Comparison of ENCODE assay signal across 2 cellular contexts in the genomic region with DNA sequence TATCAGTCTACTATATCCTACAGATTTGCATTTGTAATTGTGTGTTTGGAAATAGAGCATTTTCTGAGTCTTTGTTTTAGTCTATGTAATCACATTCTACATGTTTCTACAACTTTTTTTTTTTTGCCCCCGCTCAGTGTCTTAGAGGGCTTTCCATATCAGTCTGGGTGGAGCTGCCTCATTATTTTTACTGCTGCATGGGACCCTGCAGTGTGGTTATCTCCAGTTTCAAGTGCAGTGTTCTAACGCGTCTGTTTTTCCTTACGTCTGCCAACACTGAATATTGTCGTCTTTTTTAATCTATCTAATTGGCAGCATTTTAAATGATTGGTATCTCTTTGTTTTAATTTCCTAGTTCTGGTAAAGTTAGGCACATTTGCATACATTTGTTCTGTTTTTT.
TF ChIP-seq lines count a peak whose summit lies in the region.

No MANE protein-coding gene starts in this region.

TF ChIP-seq in HepG2, 621 proteins besides CTCF, POLR2A, EP300 and RAD21:
- no peak for TF ChIP-seq ZFAT (CRISPR knock-in tag; conservative IDR thresholded peaks at IDR 0.05)
- TF ChIP-seq NCOR1 (IDR thresholded peaks at IDR 0.05; ENCODE audit: borderline replicate concordance, low read length), result no peak
- TF ChIP-seq, protein P1, sequence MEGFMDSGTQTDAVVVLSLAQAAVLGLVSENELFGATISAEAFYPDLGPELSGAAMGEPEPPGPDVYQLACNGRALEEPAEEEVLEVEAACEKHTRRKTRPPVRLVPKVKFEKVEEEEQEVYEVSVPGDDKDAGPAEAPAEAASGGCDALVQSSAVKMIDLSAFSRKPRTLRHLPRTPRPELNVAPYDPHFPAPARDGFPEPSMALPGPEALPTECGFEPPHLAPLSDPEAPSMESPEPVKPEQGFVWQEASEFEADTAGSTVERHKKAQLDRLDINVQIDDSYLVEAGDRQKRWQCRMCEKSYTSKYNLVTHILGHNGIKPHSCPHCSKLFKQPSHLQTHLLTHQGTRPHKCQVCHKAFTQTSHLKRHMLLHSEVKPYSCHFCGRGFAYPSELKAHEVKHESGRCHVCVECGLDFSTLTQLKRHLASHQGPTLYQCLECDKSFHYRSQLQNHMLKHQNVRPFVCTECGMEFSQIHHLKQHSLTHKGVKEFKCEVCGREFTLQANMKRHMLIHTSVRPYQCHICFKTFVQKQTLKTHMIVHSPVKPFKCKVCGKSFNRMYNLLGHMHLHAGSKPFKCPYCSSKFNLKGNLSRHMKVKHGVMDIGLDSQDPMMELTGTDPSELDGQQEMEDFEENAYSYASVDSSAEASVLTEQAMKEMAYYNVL (CRISPR knock-in tag; IDR thresholded peaks at IDR 0.05; ENCODE audit: borderline replicate concordance), result no peak
- TF ChIP-seq, protein P2, sequence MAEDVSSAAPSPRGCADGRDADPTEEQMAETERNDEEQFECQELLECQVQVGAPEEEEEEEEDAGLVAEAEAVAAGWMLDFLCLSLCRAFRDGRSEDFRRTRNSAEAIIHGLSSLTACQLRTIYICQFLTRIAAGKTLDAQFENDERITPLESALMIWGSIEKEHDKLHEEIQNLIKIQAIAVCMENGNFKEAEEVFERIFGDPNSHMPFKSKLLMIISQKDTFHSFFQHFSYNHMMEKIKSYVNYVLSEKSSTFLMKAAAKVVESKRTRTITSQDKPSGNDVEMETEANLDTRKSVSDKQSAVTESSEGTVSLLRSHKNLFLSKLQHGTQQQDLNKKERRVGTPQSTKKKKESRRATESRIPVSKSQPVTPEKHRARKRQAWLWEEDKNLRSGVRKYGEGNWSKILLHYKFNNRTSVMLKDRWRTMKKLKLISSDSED (CRISPR knock-in tag; IDR thresholded peaks at IDR 0.05), result no peak
- no peak for TF ChIP-seq ZNF773 (CRISPR knock-in tag; IDR thresholded peaks at IDR 0.05; ENCODE audit: borderline replicate concordance)
- TF ChIP-seq ZFY (CRISPR knock-in tag; IDR thresholded peaks at IDR 0.05), result no peak
- TF ChIP-seq POLR2G (IDR thresholded peaks at IDR 0.05; ENCODE audit: low read depth, low read length), result no peak
- no peak for TF ChIP-seq RBM39 (IDR thresholded peaks at IDR 0.05; ENCODE audit: low read depth, low read length, poor library complexity, severe bottlenecking)
- TF ChIP-seq ZNF724P (CRISPR knock-in tag; IDR thresholded peaks at IDR 0.05; ENCODE audit: borderline replicate concordance), result no peak
- no peak for TF ChIP-seq ZNF652 (CRISPR knock-in tag; IDR thresholded peaks at IDR 0.05; ENCODE audit: borderline replicate concordance, low read depth)
- TF ChIP-seq SMAD9 (CRISPR knock-in tag; IDR thresholded peaks at IDR 0.05), result no peak
- TF ChIP-seq, protein P3, sequence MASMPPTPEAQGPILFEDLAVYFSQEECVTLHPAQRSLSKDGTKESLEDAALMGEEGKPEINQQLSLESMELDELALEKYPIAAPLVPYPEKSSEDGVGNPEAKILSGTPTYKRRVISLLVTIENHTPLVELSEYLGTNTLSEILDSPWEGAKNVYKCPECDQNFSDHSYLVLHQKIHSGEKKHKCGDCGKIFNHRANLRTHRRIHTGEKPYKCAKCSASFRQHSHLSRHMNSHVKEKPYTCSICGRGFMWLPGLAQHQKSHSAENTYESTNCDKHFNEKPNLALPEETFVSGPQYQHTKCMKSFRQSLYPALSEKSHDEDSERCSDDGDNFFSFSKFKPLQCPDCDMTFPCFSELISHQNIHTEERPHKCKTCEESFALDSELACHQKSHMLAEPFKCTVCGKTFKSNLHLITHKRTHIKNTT (CRISPR knock-in tag; IDR thresholded peaks at IDR 0.05), result no peak
- TF ChIP-seq, protein P4, sequence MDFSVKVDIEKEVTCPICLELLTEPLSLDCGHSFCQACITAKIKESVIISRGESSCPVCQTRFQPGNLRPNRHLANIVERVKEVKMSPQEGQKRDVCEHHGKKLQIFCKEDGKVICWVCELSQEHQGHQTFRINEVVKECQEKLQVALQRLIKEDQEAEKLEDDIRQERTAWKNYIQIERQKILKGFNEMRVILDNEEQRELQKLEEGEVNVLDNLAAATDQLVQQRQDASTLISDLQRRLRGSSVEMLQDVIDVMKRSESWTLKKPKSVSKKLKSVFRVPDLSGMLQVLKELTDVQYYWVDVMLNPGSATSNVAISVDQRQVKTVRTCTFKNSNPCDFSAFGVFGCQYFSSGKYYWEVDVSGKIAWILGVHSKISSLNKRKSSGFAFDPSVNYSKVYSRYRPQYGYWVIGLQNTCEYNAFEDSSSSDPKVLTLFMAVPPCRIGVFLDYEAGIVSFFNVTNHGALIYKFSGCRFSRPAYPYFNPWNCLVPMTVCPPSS (IDR thresholded peaks at IDR 0.05), result no peak
- TF ChIP-seq SNAPC2 (CRISPR knock-in tag; IDR thresholded peaks at IDR 0.05), result no peak
- no peak for TF ChIP-seq ZNF761 (CRISPR knock-in tag; conservative IDR thresholded peaks at IDR 0.05)

TF ChIP-seq in endothelial cell of umbilical vein, 7 proteins besides CTCF, POLR2A, EP300 and RAD21:
- TF ChIP-seq EZH2 (IDR thresholded peaks at IDR 0.05; ENCODE audit: borderline replicate concordance, low read depth, low read length, severe bottlenecking) (no peak), JUN (IDR thresholded peaks at IDR 0.05; ENCODE audit: borderline replicate concordance, insufficient read depth, insufficient read length, low read depth) (no peak), MYC (IDR thresholded peaks at IDR 0.05; ENCODE audit: low read depth, low read length) (no peak), POLR2AphosphoS5 (IDR thresholded peaks at IDR 0.05; ENCODE audit: insufficient read depth, low read depth, low read length) (no peak), FOS (IDR thresholded peaks at IDR 0.05; ENCODE audit: borderline replicate concordance, insufficient read depth, low read length) (no peak), GATA2 (IDR thresholded peaks at IDR 0.05; ENCODE audit: insufficient read depth, insufficient read length, low read depth, low read length) (no peak)
- TF ChIP-seq, protein P5, sequence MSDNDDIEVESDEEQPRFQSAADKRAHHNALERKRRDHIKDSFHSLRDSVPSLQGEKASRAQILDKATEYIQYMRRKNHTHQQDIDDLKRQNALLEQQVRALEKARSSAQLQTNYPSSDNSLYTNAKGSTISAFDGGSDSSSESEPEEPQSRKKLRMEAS (IDR thresholded peaks at IDR 0.05; ENCODE audit: insufficient read depth, insufficient read length), result no peak
